In genomic region chr4:76666940-76667532, GRCh38 we compare ENCODE assay signal across 14 cellular contexts.
DNase-seq lines count a peak whose midpoint lies in the region; ATAC-seq and TF ChIP-seq lines count a peak whose summit lies in the region.
"Had no signal": no experiment of that assay in that cellular context is flagged by ENCODE, and none has a peak within 500 bp of the region (broad histone marks: within the 10 kb centered on the region; RNA-seq: fewer than 3 reads in every experiment).

No MANE protein-coding gene starts in this region.

- peak; percentile 64 for ATAC-seq in GM19455 (IDR thresholded peaks at IDR 0.05; ENCODE audit: unreplicated experiment)
- peak; percentile 51 for ATAC-seq in HG02973 (IDR thresholded peaks at IDR 0.05; ENCODE audit: unreplicated experiment)
- ATAC-seq in T-cell (replicated peaks in 1 of 4), result no peak
- no peak for ATAC-seq in foreskin keratinocyte
- no peak for ATAC-seq in GM18873 (IDR thresholded peaks at IDR 0.05; ENCODE audit: low FRiP score, unreplicated experiment)
- ATAC-seq: activated CD4-positive, CD25-positive, alpha-beta regulatory T cell treated with anti-CD3 and anti-CD28 coated beads, Interleukin-2, amount 50 U/mL, for 24 hours; right cardiac atrium had no signal

- H3K36me3 ChIP-seq in SJSA1, result no peaks in the 10 kb centered on the region

- POLR2A ChIA-PET in T-cell (lab: Charles Lee), result no interaction called here

- no peak overlapping the region for H3K4me3 Mint-ChIP-seq in nephron progenitor cell
- H3K4me3 Mint-ChIP-seq in T-cell, result no peak overlapping the region
- H3K4me3 Mint-ChIP-seq: activated T-cell treated with anti-CD3 and anti-CD28 coated beads, Interleukin-2, amount 50 U/mL, for 72 hours; CD4-positive, alpha-beta T cell had no signal

- peak overlapping the region; percentile 77 for H3K27ac Mint-ChIP-seq in nephron progenitor cell
- H3K27ac Mint-ChIP-seq in T-cell, result no peak overlapping the region
- H3K27ac Mint-ChIP-seq: activated T-cell treated with anti-CD3 and anti-CD28 coated beads, Interleukin-2, amount 50 U/mL, for 72 hours; CD4-positive, alpha-beta T cell had no signal

- CTCF ChIA-PET in T-cell (lab: Charles Lee), result no interaction called here

- H3K4me3 ChIP-seq in SJSA1, result no peak overlapping the region

- H3K4me1 Mint-ChIP-seq in nephron progenitor cell (peaks cover 46% of the 10 kb centered on the region), T-cell (no peaks in the 10 kb centered on the region)

- H3K4me1 ChIP-seq in SJSA1 (replicated peaks) (peaks cover 44% of the 10 kb centered on the region), foreskin keratinocyte (peaks cover 18% of the 10 kb centered on the region)

- no peaks in the 10 kb centered on the region for H3K27me3 ChIP-seq in SJSA1 (replicated peaks)
- no peaks in the 10 kb centered on the region for H3K27me3 ChIP-seq in foreskin keratinocyte

- TF ChIP-seq CTCF in nephron progenitor cell (IDR thresholded peaks at IDR 0.05) (no peak), foreskin keratinocyte (conservative IDR thresholded peaks at IDR 0.05) (no peak)

- H3K9me3 ChIP-seq in SJSA1 (replicated peaks), result no peaks in the 10 kb centered on the region

- DNase-seq in SJSA1 (ENCODE audit: low read depth in 1 of 2, low spot score in 2 of 2), result peak in 1 of 2 experiments; percentile 48
- no peak for DNase-seq in nephron progenitor cell
- DNase-seq in T-cell, result no peak
- DNase-seq in foreskin keratinocyte, result no peak
- DNase-seq in DMS114 treated with DMSO at 0.1 percent for 48 hours (lab: John Stamatoyannopoulos, UW; ENCODE audit: unreplicated experiment), result no peak
- DNase-seq: activated T-cell treated with anti-CD3 and anti-CD28 coated beads, Interleukin-2, amount 50 U/mL, for 72 hours; CD4-positive, alpha-beta T cell; NCI-H1092; NCI-H524; right cardiac atrium had no signal

- H3K36me3 Mint-ChIP-seq in nephron progenitor cell (ENCODE audit: low read depth) (peaks cover 32% of the 10 kb centered on the region), T-cell (no peaks in the 10 kb centered on the region)

- H3K9me3 Mint-ChIP-seq in nephron progenitor cell (no peaks in the 10 kb centered on the region), T-cell (no peaks in the 10 kb centered on the region)
- H3K9me3 Mint-ChIP-seq: activated T-cell treated with anti-CD3 and anti-CD28 coated beads, Interleukin-2, amount 50 U/mL, for 72 hours; CD4-positive, alpha-beta T cell had no signal

- H3K27ac ChIP-seq in SJSA1, result peak overlapping the region; percentile 13
- H3K27ac ChIP-seq in foreskin keratinocyte, result no peak overlapping the region

- H3K27me3 Mint-ChIP-seq in nephron progenitor cell (ENCODE audit: low read depth, poor library complexity) (peaks cover 3% of the 10 kb centered on the region), T-cell (peaks cover 7 to 10% of the 10 kb centered on the region in 2 donors)

Comparison
In these comparisons a context has a peak if more than half of its experiments do, and no peak if none do; other contexts are left out.
1. ATAC-seq: peak in GM19455 (single experiment) and HG02973 (single experiment); none in T-cell (0 of 4), foreskin keratinocyte (single experiment) and GM18873 (single experiment).